ENCODE assay signal across 1 cellular context in genomic region chr7:139389091-139389490, GRCh38.
TF ChIP-seq lines count a peak whose summit lies in the region.

No MANE protein-coding gene starts in this region.

TF ChIP-seq in HepG2, 621 proteins besides CTCF, POLR2A, EP300 and RAD21 (continued from another document):
- TF ChIP-seq SIX4 (CRISPR knock-in tag; IDR thresholded peaks at IDR 0.05) (no peak), ZNF883 (CRISPR knock-in tag; IDR thresholded peaks at IDR 0.05; ENCODE audit: not compliant biosample characterization) (no peak), CC2D1A (CRISPR knock-in tag; IDR thresholded peaks at IDR 0.05) (no peak), RBAK (CRISPR knock-in tag; IDR thresholded peaks at IDR 0.05) (no peak), ZNF782 (CRISPR knock-in tag; IDR thresholded peaks at IDR 0.05; ENCODE audit: borderline replicate concordance) (no peak), RELA (CRISPR knock-in tag; IDR thresholded peaks at IDR 0.05) (no peak), KDM2A (CRISPR knock-in tag; IDR thresholded peaks at IDR 0.05; ENCODE audit: borderline replicate concordance, low read depth) (no peak), ZNF44 (CRISPR knock-in tag; IDR thresholded peaks at IDR 0.05) (no peak), GATA4 (IDR thresholded peaks at IDR 0.05; ENCODE audit: borderline replicate concordance, low read depth) (no peak), ZNF615 (CRISPR knock-in tag; IDR thresholded peaks at IDR 0.05; ENCODE audit: borderline replicate concordance) (no peak), MBNL3 (CRISPR knock-in tag; conservative IDR thresholded peaks at IDR 0.05) (no peak), ZNF576 (CRISPR knock-in tag; IDR thresholded peaks at IDR 0.05) (no peak), NFYC (CRISPR knock-in tag; IDR thresholded peaks at IDR 0.05) (no peak)
- TF ChIP-seq, protein P1, sequence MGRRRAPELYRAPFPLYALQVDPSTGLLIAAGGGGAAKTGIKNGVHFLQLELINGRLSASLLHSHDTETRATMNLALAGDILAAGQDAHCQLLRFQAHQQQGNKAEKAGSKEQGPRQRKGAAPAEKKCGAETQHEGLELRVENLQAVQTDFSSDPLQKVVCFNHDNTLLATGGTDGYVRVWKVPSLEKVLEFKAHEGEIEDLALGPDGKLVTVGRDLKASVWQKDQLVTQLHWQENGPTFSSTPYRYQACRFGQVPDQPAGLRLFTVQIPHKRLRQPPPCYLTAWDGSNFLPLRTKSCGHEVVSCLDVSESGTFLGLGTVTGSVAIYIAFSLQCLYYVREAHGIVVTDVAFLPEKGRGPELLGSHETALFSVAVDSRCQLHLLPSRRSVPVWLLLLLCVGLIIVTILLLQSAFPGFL (CRISPR knock-in tag; IDR thresholded peaks at IDR 0.05) = no peak
TF ChIP-seq in HepG2: peak in this region for 0.
